9 cellular contexts compared by ENCODE assay signal in the genomic region with DNA sequence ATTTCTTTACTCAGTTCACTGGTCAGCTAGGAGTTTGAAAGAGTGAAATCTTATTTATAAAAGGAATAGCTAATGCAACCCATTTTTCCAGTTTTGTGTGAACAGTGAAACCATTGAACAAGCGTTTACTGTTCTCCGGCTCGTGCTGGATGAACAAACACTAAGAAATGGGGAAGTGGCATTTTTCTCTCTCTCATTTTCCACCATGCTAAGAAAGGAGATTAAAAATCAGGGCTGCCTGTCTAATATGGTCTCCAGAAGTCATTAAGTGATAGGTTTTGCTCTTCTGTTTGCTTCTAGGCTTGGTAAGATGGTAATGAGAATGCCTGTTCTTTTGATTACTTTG. TPM values are rescaled to one million over a fixed set of nuclear protein-coding genes. Genes with fewer than 3 reads are reported as not detected.
DNase-seq lines count a peak whose midpoint lies in the region; ATAC-seq and TF ChIP-seq lines count a peak whose summit lies in the region.
"Had no signal": no experiment of that assay in that cellular context is flagged by ENCODE, and none has a peak within 500 bp of the region (broad histone marks: within the 10 kb centered on the region; RNA-seq: fewer than 3 reads in every experiment).

No MANE protein-coding gene starts in this region.

- H3K27ac ChIP-seq in SJCRH30 (peak overlapping the region; percentile 82; the same call in 1 of the 2 replicates), gastrocnemius medialis (peak overlapping the region; percentile 81 to 96 (median 92))

- peaks cover 2% of the 10 kb centered on the region for H3K36me3 Mint-ChIP-seq in activated CD4-positive, alpha-beta T cell treated with anti-CD3 and anti-CD28 coated beads, Interleukin-2, amount 10 ng/mL, durations not matched to agents 7 days and 5 days (ENCODE audit: low read depth)

- H3K4me3 ChIP-seq in SJCRH30 (peak overlapping the region; percentile 81), fibroblast of mammary gland (ENCODE audit: control insufficient read depth, low read depth, low read length) (peak overlapping the region; percentile 66), gastrocnemius medialis (peak overlapping the region; percentile 91 to 100 (median 94))

- in situ Hi-C loops in gastrocnemius medialis (cut with MboI; ENCODE audit: low sequenced_read_pairs in 4 of 4): no loop called here

- H3K4me1 Mint-ChIP-seq in activated CD4-positive, alpha-beta T cell treated with anti-CD3 and anti-CD28 coated beads, Interleukin-2, amount 10 ng/mL, durations not matched to agents 7 days and 5 days: peaks cover 6% of the 10 kb centered on the region

- peaks cover 18% of the 10 kb centered on the region for H3K27me3 Mint-ChIP-seq in activated CD4-positive, alpha-beta T cell treated with anti-CD3 and anti-CD28 coated beads, Interleukin-2, amount 10 ng/mL, durations not matched to agents 7 days and 5 days

- DNase-seq in activated CD4-positive, alpha-beta T cell treated with anti-CD3 and anti-CD28 coated beads, Interleukin-2, amount 10 ng/mL, durations not matched to agents 7 days and 5 days: no peak
- DNase-seq in activated CD4-positive, alpha-beta T cell treated with anti-CD3 and anti-CD28 coated beads for 1 hour: no peak
- no peak for DNase-seq in SJCRH30
- DNase-seq in fibroblast of mammary gland (ENCODE audit: low read depth): no peak
- DNase-seq in gastrocnemius medialis: no peak
- no peak for DNase-seq in kidney glomerular epithelial cell (lab: John Stamatoyannopoulos, UW)
- DNase-seq in posterior vena cava (ENCODE audit: low spot score): no peak

- intact Hi-C loops in gastrocnemius medialis (cut with DNase I; ENCODE audit: low total_unique reads) (no loop called here), posterior vena cava (cut with DNase I) (no loop called here)

- H3K4me1 ChIP-seq in SJCRH30 (peaks cover 18% of the 10 kb centered on the region), gastrocnemius medialis (peaks cover 14 to 23% of the 10 kb centered on the region in 2 donors)

- peak overlapping the region; percentile 89 for H3K27ac Mint-ChIP-seq in activated CD4-positive, alpha-beta T cell treated with anti-CD3 and anti-CD28 coated beads, Interleukin-2, amount 10 ng/mL, durations not matched to agents 7 days and 5 days

- POLR2A ChIA-PET in activated CD4-positive, alpha-beta T cell treated with anti-CD3 and anti-CD28 coated beads, Interleukin-2, amount 10 ng/mL, durations not matched to agents 7 days and 5 days (lab: Charles Lee): no interaction called here

- no peaks in the 10 kb centered on the region for H3K9me3 Mint-ChIP-seq in activated CD4-positive, alpha-beta T cell treated with anti-CD3 and anti-CD28 coated beads, Interleukin-2, amount 10 ng/mL, durations not matched to agents 7 days and 5 days

- peaks cover 1% of the 10 kb centered on the region for H3K36me3 ChIP-seq in SJCRH30
- no peaks in the 10 kb centered on the region for H3K36me3 ChIP-seq in gastrocnemius medialis

- TF ChIP-seq CTCF in fibroblast of mammary gland (conservative IDR thresholded peaks at IDR 0.05; ENCODE audit: control insufficient read depth, insufficient read depth, low read depth, low read length): no peak
- no peak for TF ChIP-seq CTCF in gastrocnemius medialis (IDR thresholded peaks at IDR 0.05 in 4 of 5, conservative IDR thresholded peaks at IDR 0.05 in 1 of 5)

- TF ChIP-seq POLR2A in gastrocnemius medialis (IDR thresholded peaks at IDR 0.05): no peak

- peak overlapping the region; percentile 84 for H3K4me3 Mint-ChIP-seq in activated CD4-positive, alpha-beta T cell treated with anti-CD3 and anti-CD28 coated beads, Interleukin-2, amount 10 ng/mL, durations not matched to agents 7 days and 5 days

- H3K9me3 ChIP-seq in SJCRH30 (replicated peaks): no peaks in the 10 kb centered on the region
- no peaks in the 10 kb centered on the region for H3K9me3 ChIP-seq in gastrocnemius medialis

- CTCF ChIA-PET in activated CD4-positive, alpha-beta T cell treated with anti-CD3 and anti-CD28 coated beads, Interleukin-2, amount 10 ng/mL, durations not matched to agents 7 days and 5 days (lab: Charles Lee): interaction anchor here (0.9 to 1.6 kb wide), 2 partner anchors 38 to 45 kb away, joined by 3 to 5 read pairs; no protein-coding TSS in a partner anchor

- no peaks in the 10 kb centered on the region for H3K27me3 ChIP-seq in SJCRH30
- no peaks in the 10 kb centered on the region for H3K27me3 ChIP-seq in gastrocnemius medialis

- ATAC-seq in HG02973 (IDR thresholded peaks at IDR 0.05; ENCODE audit: unreplicated experiment) (peak; percentile 31), gastrocnemius medialis (no peak)

RNA-seq across cellular contexts. Expression of gene SFT2D1, which starts 0.8 kb away (rescaled TPM):
- total RNA-seq in activated CD4-positive, alpha-beta T cell treated with anti-CD3 and anti-CD28 coated beads, Interleukin-2, amount 10 ng/mL, durations not matched to agents 7 days and 5 days: 10 to 100 TPM; 39.7 to 43.2 TPM
- total RNA-seq in SJCRH30 (2014; rRNA removed; shearing (Covaris generic)): 70.1 and 75.8 TPM in 2 replicates
- total RNA-seq in gastrocnemius medialis: 10 to 100 TPM; 14.1 to 29.0 (median 16.8) TPM
- total RNA-seq in posterior vena cava: 10 to 100 TPM; 28.6 to 29.2 TPM

RNA-seq across cellular contexts. Expression of gene PRR18, which starts 34.9 kb away (rescaled TPM):
- total RNA-seq in activated CD4-positive, alpha-beta T cell treated with anti-CD3 and anti-CD28 coated beads, Interleukin-2, amount 10 ng/mL, durations not matched to agents 7 days and 5 days: not detected
- 0.33 and 0.47 TPM in 2 replicates for total RNA-seq in SJCRH30 (2014; rRNA removed; shearing (Covaris generic))
- total RNA-seq in gastrocnemius medialis (not detected), posterior vena cava (under 1 TPM in 1 of 2 donors, not detected in 1; 0.95 TPM)
- total RNA-seq: glomerular endothelial cell had no signal

RNA-seq across cellular contexts. Expression of gene MPC1, which starts 39.6 kb away (rescaled TPM):
- total RNA-seq in activated CD4-positive, alpha-beta T cell treated with anti-CD3 and anti-CD28 coated beads, Interleukin-2, amount 10 ng/mL, durations not matched to agents 7 days and 5 days: 10 to 100 TPM; 27.1 to 28.3 TPM
- total RNA-seq in SJCRH30 (2014; rRNA removed; shearing (Covaris generic)): 76.0 and 89.2 TPM in 2 replicates
- 100 to 1,000 TPM in 1 of 4 donors, 10 to 100 TPM in 3; 75.0 to 127 (median 97.4) TPM for total RNA-seq in gastrocnemius medialis
- 10 to 100 TPM; 50.9 to 66.3 TPM for total RNA-seq in posterior vena cava
